ENCODE assay signal across 9 cellular contexts in genomic region chr20:17558941-17559304, GRCh38. TPM values are rescaled to one million over a fixed set of nuclear protein-coding genes. Genes with fewer than 3 reads are reported as not detected.
DNase-seq lines count a peak whose midpoint lies in the region; ATAC-seq and TF ChIP-seq lines count a peak whose summit lies in the region.
"Had no signal": no experiment of that assay in that cellular context is flagged by ENCODE, and none has a peak within 500 bp of the region (broad histone marks: within the 10 kb centered on the region; RNA-seq: fewer than 3 reads in every experiment).

No MANE protein-coding gene starts in this region.

- no peak overlapping the region for H3K4me3 Mint-ChIP-seq in Caco-2 (ENCODE audit: unreplicated experiment)
- H3K4me3 Mint-ChIP-seq: activated B cell treated with CpG ODN at 0.5 μM for 24 hours had no signal

- intact Hi-C loops in Caco-2 (cut with micrococcal nuclease; ENCODE audit: unreplicated experiment) (loop anchor here (1.0 kb wide), 1 partner anchor 10 kb away; no protein-coding TSS in a partner anchor), psoas muscle (cut with DNase I) (no loop called here)

- CTCF ChIA-PET in Caco-2 (lab: Charles Lee): no interaction called here

- H3K27me3 ChIP-seq in Caco-2 (replicated peaks; ENCODE audit: control insufficient read depth, insufficient read depth, low read length) (no peaks in the 10 kb centered on the region), RWPE2 (ENCODE audit: insufficient read depth, poor library complexity, severe bottlenecking) (no peaks in the 10 kb centered on the region), esophagus (ENCODE audit: control insufficient read depth in 1 of 2, insufficient read depth in 2 of 2, low read length in 2 of 2) (no peaks in the 10 kb centered on the region), psoas muscle (ENCODE audit: insufficient read depth in 3 of 3, low read length in 2 of 3) (no peaks in the 10 kb centered on the region)

- H3K27ac ChIP-seq in RWPE2 (ENCODE audit: poor library complexity, severe bottlenecking) (peak overlapping the region; percentile 99), esophagus (ENCODE audit: low read depth in 2 of 2, low read length in 1 of 2) (peak overlapping the region; percentile 98 to 99), psoas muscle (peak overlapping the region; percentile 53)

- H3K9me3 ChIP-seq in Caco-2 (no peaks in the 10 kb centered on the region), RWPE2 (ENCODE audit: severe bottlenecking) (no peaks in the 10 kb centered on the region), esophagus (ENCODE audit: control insufficient read depth in 2 of 2, insufficient read depth in 1 of 2, low read depth in 1 of 2, low read length in 1 of 2) (no peaks in the 10 kb centered on the region), psoas muscle (no peaks in the 10 kb centered on the region)

- H3K4me3 ChIP-seq in Caco-2 (ENCODE audit: low read depth, low read length) (no peak overlapping the region), RWPE2 (ENCODE audit: severe bottlenecking) (no peak overlapping the region), esophagus (ENCODE audit: low read depth in 1 of 2, low read length in 2 of 2) (no peak overlapping the region), psoas muscle (no peak overlapping the region)

- ATAC-seq in RWPE2 (ENCODE audit: low read depth) (no peak), psoas muscle (no peak)

- peak overlapping the region; percentile 53 for H3K27ac Mint-ChIP-seq in Caco-2 (ENCODE audit: unreplicated experiment)
- H3K27ac Mint-ChIP-seq: activated B cell treated with CpG ODN at 0.5 μM for 24 hours had no signal

- H3K27me3 Mint-ChIP-seq in Caco-2 (ENCODE audit: insufficient read depth, unreplicated experiment): no peaks in the 10 kb centered on the region
- H3K27me3 Mint-ChIP-seq: activated B cell treated with CpG ODN at 0.5 μM for 24 hours had no signal

- no peaks in the 10 kb centered on the region for H3K9me3 Mint-ChIP-seq in Caco-2 (ENCODE audit: unreplicated experiment)
- H3K9me3 Mint-ChIP-seq: activated B cell treated with CpG ODN at 0.5 μM for 24 hours had no signal

- H3K4me1 ChIP-seq in Caco-2 (peaks cover 17% of the 10 kb centered on the region), RWPE2 (ENCODE audit: insufficient read depth, poor library complexity, severe bottlenecking) (peaks cover 37% of the 10 kb centered on the region), esophagus (ENCODE audit: control insufficient read depth in 2 of 2, insufficient read depth in 2 of 2, low read length in 1 of 2) (peaks cover 0 to 11% of the 10 kb centered on the region in 2 donors), psoas muscle (peaks cover 6% of the 10 kb centered on the region)

- WGBS in esophagus, 2 donors: 28 to 54% methylated on average over 1 of the region's 1 CpG
- 84 to 96% (median 90%) methylated on average over 1 of the region's 1 CpG for WGBS in psoas muscle, 3 donors

- no peaks in the 10 kb centered on the region for H3K36me3 Mint-ChIP-seq in Caco-2 (ENCODE audit: insufficient read depth, unreplicated experiment)

- TF ChIP-seq CTCF in Caco-2 (IDR thresholded peaks at IDR 0.05; ENCODE audit: insufficient read depth in 1 of 2, low read depth in 1 of 2, low read length in 1 of 2, severe bottlenecking in 1 of 2, unreplicated experiment in 1 of 2) (no peak), RWPE2 (IDR thresholded peaks at IDR 0.05; ENCODE audit: poor library complexity, severe bottlenecking) (no peak), psoas muscle (IDR thresholded peaks at IDR 0.05) (no peak)

- DNase-seq in Caco-2 (no peak), RWPE2 (ENCODE audit: low spot score) (no peak), psoas muscle (no peak), NCI-H345 treated with DMSO at 0.1 percent for 48 hours (lab: John Stamatoyannopoulos, UW; ENCODE audit: unreplicated experiment) (no peak), inferior parietal cortex (ENCODE audit: extremely low spot score) (no peak)
- no peak for DNase-seq in activated CD4-positive, CD25-positive, alpha-beta regulatory T cell (lab: John Stamatoyannopoulos, UW)
- no peak for DNase-seq in activated CD4-positive, alpha-beta T cell treated with anti-CD3 and anti-CD28 coated beads for 4 hours
- DNase-seq: activated B cell treated with CpG ODN at 0.5 μM for 24 hours had no signal

- H3K4me1 Mint-ChIP-seq in Caco-2 (ENCODE audit: low read depth, unreplicated experiment): peaks cover 7% of the 10 kb centered on the region
- H3K4me1 Mint-ChIP-seq: activated B cell treated with CpG ODN at 0.5 μM for 24 hours had no signal

- no TSS peak for BruUV-seq in Caco-2 (replicated peaks; lab: Mats Ljungman, UMichigan)

- POLR2A ChIA-PET in Caco-2 (lab: Charles Lee): interaction anchor here (0.6 to 0.7 kb wide), 2 partner anchors 11 to 581 kb away, joined by 3 to 4 read pairs; partner anchors contain the start of gene DSTN

- H3K36me3 ChIP-seq in Caco-2 (ENCODE audit: control insufficient read depth, insufficient read depth, low read length): no peaks in the 10 kb centered on the region
- H3K36me3 ChIP-seq in RWPE2 (ENCODE audit: low read depth): no peaks in the 10 kb centered on the region
- no peaks in the 10 kb centered on the region for H3K36me3 ChIP-seq in esophagus (ENCODE audit: control insufficient read depth in 2 of 2, insufficient read depth in 2 of 2, low read length in 1 of 2)
- no peaks in the 10 kb centered on the region for H3K36me3 ChIP-seq in psoas muscle (ENCODE audit: insufficient read depth in 1 of 2, low read depth in 1 of 2)

RNA-seq across cellular contexts. Expression of gene DSTN, which starts 11.0 kb away (rescaled TPM):
- 313 and 318 TPM in 2 replicates for total RNA-seq in Caco-2 (2022)
- polyA plus RNA-seq in esophagus: 100 to 1,000 TPM; 301 to 455 TPM
- total RNA-seq in psoas muscle: 10 to 100 TPM; 45.6 to 82.3 (median 66.2) TPM
- polyA plus RNA-seq in psoas muscle: 100 to 1,000 TPM in 2 of 3 donors, 10 to 100 TPM in 1; 88.1 to 202 (median 115) TPM

RNA-seq across cellular contexts. Expression of gene BFSP1, which starts 27.7 kb away (rescaled TPM):
- total RNA-seq in Caco-2 (2022) (20.4 and 22.7 TPM in 2 replicates), psoas muscle (under 1 TPM in 3 of 4 donors, not detected in 1; 0.30 to 0.57 (median 0.34) TPM)
- polyA plus RNA-seq in esophagus (1 to 10 TPM in 1 of 2 donors, under 1 TPM in 1; 0.80 to 1.2 TPM), psoas muscle (under 1 TPM; 0.12 to 0.18 (median 0.17) TPM)
- total RNA-seq: activated B cell treated with CpG ODN at 0.5 μM for 24 hours had no signal

Comparison
In these comparisons a context has a peak if more than half of its experiments do, and no peak if none do; other contexts are left out.
1. RNA of gene BFSP1, which starts 27.7 kb away (total RNA-seq): 20.4 to 22.7 TPM in Caco-2; 0.30 to 0.57 TPM in psoas muscle; every median in the first group is over 10 times any median in the second.
2. Peak in every context shown above with its lines, with median percentiles within 50 percentile points of each other: H3K27ac ChIP-seq.